In genomic region chr2:43136011-43136799, GRCh38 we compare ENCODE assay signal across 11 cellular contexts.
DNase-seq lines count a peak whose midpoint lies in the region; ATAC-seq, FAIRE-seq and TF ChIP-seq lines count a peak whose summit lies in the region.
"Had no signal": no experiment of that assay in that cellular context is flagged by ENCODE, and none has a peak within 500 bp of the region (broad histone marks: within the 10 kb centered on the region; RNA-seq: fewer than 3 reads in every experiment).

No MANE protein-coding gene starts in this region.

- intact Hi-C loops in esophagus squamous epithelium (cut with DNase I): no loop called here

- FAIRE-seq in GM12891 (lab: Jason Lieb, UNC): no peak

- peak; percentile 71 for DNase-seq in activated CD8-positive, alpha-beta memory T cell treated with anti-CD3 and anti-CD28 coated beads for 24 hours
- DNase-seq in activated CD8-positive, alpha-beta memory T cell treated with anti-CD3 and anti-CD28 coated beads, Interleukin-2, amount 50 U/mL, for 4 hours: no peak
- DNase-seq in Peyer's patch (peak in 2 of 3 donors; percentile 44 to 53), esophagus squamous epithelium (lab: John Stamatoyannopoulos, UW) (no peak), GM12891 (ENCODE audit: insufficient read length, low spot score) (no peak), AG20443 (ENCODE audit: low spot score) (no peak), NCI-H526 treated with DMSO at 0.1 percent for 48 hours (lab: John Stamatoyannopoulos, UW) (no peak)
- DNase-seq in stimulated activated effector memory CD8-positive, alpha-beta T cell treated with anti-CD3 and anti-CD28 coated beads, Interleukin-12 subunit alpha, Interleukin-12 subunit beta, amount 100 ng/mL, for 72 hours (ENCODE audit: low spot score in 2 of 2): no peak
- DNase-seq: AML-193, NCI-H1436 had no signal

- peak overlapping the region; percentile 53 for H3K4me3 Mint-ChIP-seq in stimulated activated effector memory CD8-positive, alpha-beta T cell treated with anti-CD3 and anti-CD28 coated beads, Interleukin-12 subunit alpha, Interleukin-12 subunit beta, amount 100 ng/mL, for 72 hours

- no peak for ATAC-seq in stimulated activated effector memory CD8-positive, alpha-beta T cell treated with anti-CD3 and anti-CD28 coated beads, Interleukin-12 subunit alpha, Interleukin-12 subunit beta, amount 100 ng/mL, for 72 hours
- ATAC-seq: left ventricle myocardium superior had no signal

- H3K9me3 ChIP-seq in Peyer's patch (no peaks in the 10 kb centered on the region), esophagus squamous epithelium (no peaks in the 10 kb centered on the region)

- 80 to 89% methylated on average over 1 to 5 of the region's 11 CpGs for WGBS in esophagus squamous epithelium, 2 donors

- H3K4me1 Mint-ChIP-seq in stimulated activated effector memory CD8-positive, alpha-beta T cell treated with anti-CD3 and anti-CD28 coated beads, Interleukin-12 subunit alpha, Interleukin-12 subunit beta, amount 100 ng/mL, for 72 hours: peaks cover 89% of the 10 kb centered on the region

- H3K9me3 Mint-ChIP-seq in stimulated activated effector memory CD8-positive, alpha-beta T cell treated with anti-CD3 and anti-CD28 coated beads, Interleukin-12 subunit alpha, Interleukin-12 subunit beta, amount 100 ng/mL, for 72 hours: no peaks in the 10 kb centered on the region

- TF ChIP-seq POLR2A in Peyer's patch (IDR thresholded peaks at IDR 0.05) (no peak), esophagus squamous epithelium (IDR thresholded peaks at IDR 0.05) (no peak), GM12891 (IDR thresholded peaks at IDR 0.05; ENCODE audit: low read depth, low read length) (no peak)

- TF ChIP-seq CTCF in Peyer's patch (IDR thresholded peaks at IDR 0.05): no peak
- no peak for TF ChIP-seq CTCF in esophagus squamous epithelium (IDR thresholded peaks at IDR 0.05)

- peaks cover 22 to 68% (median 61%) of the 10 kb centered on the region in 4 donors for H3K4me1 ChIP-seq in Peyer's patch
- H3K4me1 ChIP-seq in esophagus squamous epithelium: peaks cover 36 to 97% (median 64%) of the 10 kb centered on the region in 3 donors

- peaks cover 26% of the 10 kb centered on the region for H3K36me3 Mint-ChIP-seq in stimulated activated effector memory CD8-positive, alpha-beta T cell treated with anti-CD3 and anti-CD28 coated beads, Interleukin-12 subunit alpha, Interleukin-12 subunit beta, amount 100 ng/mL, for 72 hours

- no peak overlapping the region for H3K4me3 ChIP-seq in Peyer's patch
- H3K4me3 ChIP-seq in esophagus squamous epithelium: no peak overlapping the region

- H3K27ac ChIP-seq in Peyer's patch: peak overlapping the region; percentile 80 to 93 (median 89)
- H3K27ac ChIP-seq in esophagus squamous epithelium: peak overlapping the region in 3 of 4 donors; percentile 52 to 90 (median 58)

- H3K27ac Mint-ChIP-seq in stimulated activated effector memory CD8-positive, alpha-beta T cell treated with anti-CD3 and anti-CD28 coated beads, Interleukin-12 subunit alpha, Interleukin-12 subunit beta, amount 100 ng/mL, for 72 hours: peak overlapping the region; percentile 92

- H3K36me3 ChIP-seq in Peyer's patch: no peaks in the 10 kb centered on the region
- H3K36me3 ChIP-seq in esophagus squamous epithelium: no peaks in the 10 kb centered on the region

- H3K27me3 ChIP-seq in Peyer's patch (no peaks in the 10 kb centered on the region), esophagus squamous epithelium (no peaks in the 10 kb centered on the region)

TF ChIP-seq in GM12891, 5 proteins besides CTCF, POLR2A, EP300 and RAD21:
- TF ChIP-seq PAX5 (IDR thresholded peaks at IDR 0.05; ENCODE audit: insufficient read depth, low read length, severe bottlenecking) (no peak), POU2F2 (IDR thresholded peaks at IDR 0.05; ENCODE audit: low read depth, low read length) (no peak), POLR2AphosphoS5 (IDR thresholded peaks at IDR 0.05; ENCODE audit: low read depth, low read length) (no peak), TAF1 (IDR thresholded peaks at IDR 0.05; ENCODE audit: low read depth, low read length) (no peak), SPI1 (IDR thresholded peaks at IDR 0.05; ENCODE audit: low read depth, low read length) (no peak)

Comparison
In these comparisons a context has a peak if more than half of its experiments do, and no peak if none do; other contexts are left out.
1. DNase-seq: peak in activated CD8-positive, alpha-beta memory T cell treated with anti-CD3 and anti-CD28 coated beads for 24 hours (single experiment) and Peyer's patch (2 of 3); none in activated CD8-positive, alpha-beta memory T cell treated with anti-CD3 and anti-CD28 coated beads, Interleukin-2, amount 50 U/mL, for 4 hours (single experiment), esophagus squamous epithelium (single experiment), stimulated activated effector memory CD8-positive, alpha-beta T cell treated with anti-CD3 and anti-CD28 coated beads, Interleukin-12 subunit alpha, Interleukin-12 subunit beta, amount 100 ng/mL, for 72 hours (0 of 2), GM12891 (single experiment), AG20443 (single experiment) and NCI-H526 treated with DMSO at 0.1 percent for 48 hours (single experiment).